In the genomic region with DNA sequence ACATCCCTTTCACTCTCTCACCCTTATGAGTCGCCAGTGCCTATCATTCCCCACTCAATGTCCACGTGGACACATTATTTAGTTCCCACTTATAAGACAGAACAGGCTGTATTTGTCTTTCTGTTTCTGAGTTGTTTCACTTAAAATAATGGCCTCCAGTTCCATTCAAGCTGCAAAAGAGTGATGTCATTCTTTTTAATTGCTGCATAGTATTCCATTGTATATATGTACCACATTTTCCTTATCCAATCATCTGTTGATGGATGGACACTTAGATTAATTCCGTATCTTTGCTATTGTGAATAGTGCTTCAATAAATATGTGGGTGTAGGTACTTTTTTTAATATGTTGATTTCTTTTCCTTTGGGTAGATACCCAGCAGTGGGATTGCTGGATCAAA, we compare ENCODE assay signal across 26 cellular contexts.
DNase-seq lines count a peak whose midpoint lies in the region; ATAC-seq, FAIRE-seq and TF ChIP-seq lines count a peak whose summit lies in the region.
"Had no signal": no experiment of that assay in that cellular context is flagged by ENCODE, and none has a peak within 500 bp of the region (broad histone marks: within the 10 kb centered on the region; RNA-seq: fewer than 3 reads in every experiment).

No MANE protein-coding gene starts in this region.

- H3K27ac Mint-ChIP-seq in astrocyte (ENCODE audit: unreplicated experiment) = no peak overlapping the region
- H3K27ac Mint-ChIP-seq: CD14-positive monocyte; CD4-positive, alpha-beta memory T cell; CD4-positive, CD25-positive, alpha-beta regulatory T cell; CD8-positive, alpha-beta memory T cell had no signal

- CTCF ChIA-PET in HepG2 (lab: Yijun Ruan, JAX; ENCODE audit: low intra/inter-chr PET ratio, low total read pairs) = no interaction called here

- H3K27me3 Mint-ChIP-seq in astrocyte (ENCODE audit: low read depth, unreplicated experiment) = no peaks in the 10 kb centered on the region

- 3% methylated on average over 3 of the region's 3 CpGs for WGBS in HepG2 (ENCODE audit: low lambda C conversion rate)
- WGBS in right lobe of liver (ENCODE audit: insufficient coverage, low coverage, low lambda C conversion rate, missing lambda C conversion rate) = 98% methylated on average over 3 of the region's 3 CpGs

- FAIRE-seq in HepG2 (lab: Jason Lieb, UNC) (no peak), astrocyte (lab: Jason Lieb, UNC) (peak; percentile 49)
- FAIRE-seq: A204.1, GM12878, GM12892, GM18507 had no signal

- H4K20me1 ChIP-seq in HepG2 (ENCODE audit: insufficient read depth, low read length) (no peaks in the 10 kb centered on the region), astrocyte (ENCODE audit: insufficient read depth, low read length) (no peaks in the 10 kb centered on the region)
- H4K20me1 ChIP-seq: BLaER1 had no signal

- no peaks in the 10 kb centered on the region for H3K79me2 ChIP-seq in HepG2 (ENCODE audit: insufficient read depth, low read length)
- no peaks in the 10 kb centered on the region for H3K79me2 ChIP-seq in astrocyte (ENCODE audit: insufficient read depth, low read length)

- no peak overlapping the region for H3K9ac ChIP-seq in HepG2 (ENCODE audit: insufficient read depth, low read depth, low read length)
- H3K9ac ChIP-seq in astrocyte (ENCODE audit: low read length) = no peak overlapping the region
- H3K9ac ChIP-seq: BLaER1 had no signal

- peaks cover 56% of the 10 kb centered on the region for H3K4me1 Mint-ChIP-seq in astrocyte (ENCODE audit: low read depth, unreplicated experiment)

- in situ Hi-C loops in HepG2 (cut with HindIII; ENCODE audit: extremely low pct_ligation_motif_present, low pct_unique_long_range_greater_than_20kb) = no loop called here

- H3K4me1 ChIP-seq in HepG2 (ENCODE audit: insufficient read depth, low read length) (no peaks in the 10 kb centered on the region), right lobe of liver (no peaks in the 10 kb centered on the region), astrocyte (ENCODE audit: insufficient read depth, low read length) (peaks cover 6% of the 10 kb centered on the region)
- H3K4me1 ChIP-seq: BE2C had no signal

- no peak overlapping the region for H3K4me3 ChIP-seq in HepG2 (replicated peaks in 1 of 3; ENCODE audit: insufficient read depth in 1 of 3, low read depth in 2 of 3, low read length in 3 of 3)
- no peak overlapping the region for H3K4me3 ChIP-seq in right lobe of liver
- no peak overlapping the region for H3K4me3 ChIP-seq in astrocyte (ENCODE audit: insufficient read depth, low read depth, low read length)
- H3K4me3 ChIP-seq: BLaER1, GM12878 had no signal

- no peaks in the 10 kb centered on the region; a peak in 1 of 5 replicates for H3K27me3 ChIP-seq in HepG2 (ENCODE audit: control insufficient read depth in 1 of 2, insufficient read depth in 2 of 2, low read length in 2 of 2)
- no peaks in the 10 kb centered on the region for H3K27me3 ChIP-seq in right lobe of liver
- no peaks in the 10 kb centered on the region for H3K27me3 ChIP-seq in astrocyte (ENCODE audit: insufficient read depth, low read length)
- H3K27me3 ChIP-seq: BE2C, BLaER1 had no signal

- no peak for TF ChIP-seq RAD21 in HepG2 (CRISPR knock-in tag; IDR thresholded peaks at IDR 0.05)

- DNase-seq in HepG2 (ENCODE audit: low spot score) (no peak), right lobe of liver (no peak), astrocyte (ENCODE audit: low read depth) (no peak), NOMO-1 treated with DMSO at 0.1 percent for 48 hours (lab: John Stamatoyannopoulos, UW; ENCODE audit: unreplicated experiment) (no peak)
- DNase-seq: 8988T; ACHN; BE2C; C1 segment of cervical spinal cord; CD4-positive, alpha-beta memory T cell; CD4-positive, CD25-positive, alpha-beta regulatory T cell; CD8-positive, alpha-beta memory T cell; COR-L47; DMS 273 treated with DMSO at 0.1 percent for 48 hours; DMS153; DMS53; DMS79; DND-41; EL; GDM1 had no signal

- no peak overlapping the region for H3K27ac ChIP-seq in HepG2 (ENCODE audit: extremely low read length, insufficient read depth, low read length)
- no peak overlapping the region for H3K27ac ChIP-seq in right lobe of liver
- no peak overlapping the region for H3K27ac ChIP-seq in astrocyte (ENCODE audit: low read depth, low read length)
- H3K27ac ChIP-seq: BLaER1 had no signal

- H3K36me3 Mint-ChIP-seq in astrocyte (ENCODE audit: low read depth, unreplicated experiment) = no peaks in the 10 kb centered on the region
- H3K36me3 Mint-ChIP-seq: CD14-positive monocyte; CD4-positive, CD25-positive, alpha-beta regulatory T cell had no signal

- H3K4me3 Mint-ChIP-seq in astrocyte (ENCODE audit: unreplicated experiment) = no peak overlapping the region
- H3K4me3 Mint-ChIP-seq: CD14-positive monocyte; CD4-positive, alpha-beta memory T cell; CD4-positive, CD25-positive, alpha-beta regulatory T cell; CD8-positive, alpha-beta memory T cell had no signal

- TF ChIP-seq CTCF in HepG2 (CRISPR knock-in tag; IDR thresholded peaks at IDR 0.05) (no peak), right lobe of liver (IDR thresholded peaks at IDR 0.05) (no peak), astrocyte (IDR thresholded peaks at IDR 0.05; ENCODE audit: insufficient read depth, low read depth, low read length) (no peak)

- no TSS peak for BruUV-seq in HepG2 (replicated peaks; lab: Mats Ljungman, UMichigan)

- H2AFZ ChIP-seq in HepG2 (ENCODE audit: low read length) = no peak overlapping the region
- no peak overlapping the region for H2AFZ ChIP-seq in astrocyte (ENCODE audit: low read depth, low read length)

- peaks cover 2% of the 10 kb centered on the region for H3K9me3 Mint-ChIP-seq in astrocyte (ENCODE audit: unreplicated experiment)

- intact Hi-C loops in HepG2 (cut with micrococcal nuclease; ENCODE audit: unreplicated experiment) = no loop called here
- intact Hi-C loops in right lobe of liver (cut with DNase I) = no loop called here

- H3K36me3 ChIP-seq in HepG2 (replicated peaks in 1 of 2; ENCODE audit: control insufficient read depth in 1 of 2, insufficient read depth in 2 of 2, low read length in 2 of 2) (no peaks in the 10 kb centered on the region), right lobe of liver (no peaks in the 10 kb centered on the region), astrocyte (ENCODE audit: insufficient read depth, low read length) (no peaks in the 10 kb centered on the region)
- H3K36me3 ChIP-seq: BE2C, BLaER1 had no signal

- no peak for TF ChIP-seq EP300 in HepG2 (IDR thresholded peaks at IDR 0.05; ENCODE audit: low read depth in 2 of 2, low read length in 2 of 2)
- no peak for TF ChIP-seq EP300 in HepG2 (CRISPR knock-in tag; IDR thresholded peaks at IDR 0.05; ENCODE audit: borderline replicate concordance)

- H3K4me2 ChIP-seq in HepG2 (ENCODE audit: low read depth, low read length) (no peak overlapping the region), astrocyte (ENCODE audit: low read length) (no peak overlapping the region)
- H3K4me2 ChIP-seq: BLaER1 had no signal

- TF ChIP-seq POLR2A in HepG2 (IDR thresholded peaks at IDR 0.05; ENCODE audit: insufficient read depth in 1 of 2, low read depth in 2 of 2, low read length in 2 of 2) = no peak
- TF ChIP-seq POLR2A in right lobe of liver (IDR thresholded peaks at IDR 0.05) = no peak

- ATAC-seq in HepG2 = no peak
- ATAC-seq in right lobe of liver = no peak
- ATAC-seq in GM19463 (IDR thresholded peaks at IDR 0.05; ENCODE audit: unreplicated experiment) = no peak
- ATAC-seq: GM12878 had no signal

- H3K9me3 ChIP-seq in HepG2 (ENCODE audit: low read length) (no peaks in the 10 kb centered on the region), right lobe of liver (no peaks in the 10 kb centered on the region), astrocyte (ENCODE audit: insufficient read depth, low read depth, low read length) (no peaks in the 10 kb centered on the region)
- H3K9me3 ChIP-seq: BE2C, BLaER1 had no signal

- POLR2A ChIA-PET in HepG2 (lab: Yijun Ruan, JAX) = no interaction called here

TF ChIP-seq in HepG2, 621 proteins besides CTCF, POLR2A, EP300 and RAD21:
- no peak for TF ChIP-seq ZNF569 (CRISPR knock-in tag; IDR thresholded peaks at IDR 0.05; ENCODE audit: borderline replicate concordance)
- no peak for TF ChIP-seq ZNF367 (CRISPR knock-in tag; IDR thresholded peaks at IDR 0.05; ENCODE audit: borderline replicate concordance)
- no peak for TF ChIP-seq HOXA7 (CRISPR knock-in tag; IDR thresholded peaks at IDR 0.05)
- TF ChIP-seq ATF7 (IDR thresholded peaks at IDR 0.05) = peak; percentile 74
- no peak for TF ChIP-seq ATF7 (CRISPR knock-in tag; IDR thresholded peaks at IDR 0.05)
